ENCODE assay signal across 19 cellular contexts in the genomic region with DNA sequence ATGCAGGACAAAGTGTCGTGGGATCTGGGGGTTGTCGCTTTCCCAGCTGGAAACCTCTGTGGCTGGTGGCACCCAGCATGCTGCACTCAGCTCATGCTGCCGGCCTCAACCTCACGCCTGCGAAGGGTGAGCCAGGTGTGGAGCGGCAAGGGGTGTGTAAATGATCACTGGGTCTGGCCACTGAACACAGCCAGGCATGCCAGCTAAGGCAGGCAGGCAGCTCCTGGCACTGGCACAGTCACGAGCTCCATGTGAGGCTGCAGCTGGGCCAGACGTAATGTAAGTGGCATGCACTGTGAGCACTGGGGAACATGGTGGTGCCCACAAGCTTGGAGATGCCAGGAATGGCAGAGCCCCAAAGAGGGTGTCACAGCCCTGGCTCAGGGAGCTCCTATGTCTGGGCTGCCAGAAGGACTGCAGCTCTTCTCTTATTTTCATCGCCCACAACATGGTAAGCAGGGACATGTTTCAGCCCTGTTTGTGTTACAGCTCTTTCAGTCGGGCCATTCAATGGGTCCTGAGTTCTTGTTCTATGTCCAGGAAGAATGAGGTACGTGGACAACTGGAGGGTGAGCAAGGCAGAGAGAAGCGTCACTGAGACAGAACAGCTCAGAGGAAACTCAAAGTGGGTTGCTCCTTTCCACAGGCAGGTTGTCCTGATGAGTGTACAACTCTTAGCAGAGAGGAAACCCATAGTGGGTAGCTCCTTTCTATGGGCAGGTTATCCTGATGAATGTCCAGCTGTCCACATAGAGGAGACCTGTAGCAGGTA.
A peak's percentile ranks its signal among the peaks of the same experiment; 100 is the strongest.
DNase-seq lines count a peak whose midpoint lies in the region; ATAC-seq and TF ChIP-seq lines count a peak whose summit lies in the region.
"Had no signal": no experiment of that assay in that cellular context is flagged by ENCODE, and none has a peak within 500 bp of the region (broad histone marks: within the 10 kb centered on the region; RNA-seq: fewer than 3 reads in every experiment).

No MANE protein-coding gene starts in this region.

- H3K9me3 Mint-ChIP-seq in progenitor cell of endocrine pancreas (ENCODE audit: low read depth): no peaks in the 10 kb centered on the region

- CTCF ChIA-PET in A673 (lab: Charles Lee): no interaction called here

- intact Hi-C loops in left cardiac atrium (cut with DNase I): no loop called here
- intact Hi-C loops in A673 (cut with micrococcal nuclease; ENCODE audit: unreplicated experiment): no loop called here

- H3K36me3 ChIP-seq in MG63 (no peaks in the 10 kb centered on the region), upper lobe of left lung (no peaks in the 10 kb centered on the region), A673 (ENCODE audit: insufficient read depth, low read length, poor library complexity, severe bottlenecking) (no peaks in the 10 kb centered on the region)

- DNase-seq in MG63: peak; percentile 6
- DNase-seq in left cardiac atrium: peak; percentile 29
- no peak for DNase-seq in progenitor cell of endocrine pancreas (ENCODE audit: low spot score, unreplicated experiment)
- peak in 1 of 2 donors; percentile 42 for DNase-seq in upper lobe of left lung
- DNase-seq in activated CD4-positive, alpha-beta T cell treated with anti-CD3 and anti-CD28 coated beads for 4 hours: no peak
- no peak for DNase-seq in A673 (ENCODE audit: low spot score)
- DNase-seq in cerebellar nuclear complex (lab: John Stamatoyannopoulos, UW): no peak
- no peak for DNase-seq in activated CD8-positive, alpha-beta memory T cell treated with anti-CD3 and anti-CD28 coated beads, Interleukin-2, amount 50 U/mL, for 48 hours
- DNase-seq: ACHN, AML-193, DMS153, Kasumi-1, NCI-H1105, NCI-H1694 treated with DMSO at 0.1 percent for 48 hours, NCI-H345, NCI-H526 treated with DMSO at 0.1 percent for 48 hours, SIG-M5 had no signal

- H3K27me3 ChIP-seq in MG63 (no peaks in the 10 kb centered on the region), upper lobe of left lung (no peaks in the 10 kb centered on the region), A673 (replicated peaks; ENCODE audit: insufficient read depth, low read depth, low read length, poor library complexity) (no peaks in the 10 kb centered on the region)

- H3K9me3 ChIP-seq in MG63: no peaks in the 10 kb centered on the region; the same call in 1 of the 2 replicates
- H3K9me3 ChIP-seq in upper lobe of left lung: no peaks in the 10 kb centered on the region
- no peaks in the 10 kb centered on the region for H3K9me3 ChIP-seq in A673 (ENCODE audit: low read depth, low read length, poor library complexity, severe bottlenecking)

- BruUV-seq in A673 (replicated peaks; lab: Mats Ljungman, UMichigan): no TSS peak

- POLR2A ChIA-PET in A673 (lab: Charles Lee; ENCODE audit: low non-redundant PET): no interaction called here

- H3K4me1 Mint-ChIP-seq in progenitor cell of endocrine pancreas (ENCODE audit: low read depth): no peaks in the 10 kb centered on the region
- H3K4me1 Mint-ChIP-seq: CD14-positive monocyte, IgD-negative memory B cell had no signal

- TF ChIP-seq EP300 in upper lobe of left lung (IDR thresholded peaks at IDR 0.05): no peak

- H3K27me3 Mint-ChIP-seq in progenitor cell of endocrine pancreas: no peaks in the 10 kb centered on the region
- H3K27me3 Mint-ChIP-seq: IgD-negative memory B cell had no signal

- H3K4me3 Mint-ChIP-seq in progenitor cell of endocrine pancreas (ENCODE audit: low read depth): no peak overlapping the region
- H3K4me3 Mint-ChIP-seq: CD14-positive monocyte had no signal

- H3K36me3 Mint-ChIP-seq in progenitor cell of endocrine pancreas (ENCODE audit: insufficient read depth): no peaks in the 10 kb centered on the region
- H3K36me3 Mint-ChIP-seq: CD14-positive monocyte, IgD-negative memory B cell had no signal

- H3K4me1 ChIP-seq in upper lobe of left lung: no peaks in the 10 kb centered on the region
- peaks cover 10% of the 10 kb centered on the region for H3K4me1 ChIP-seq in A673 (ENCODE audit: insufficient read depth, low read length, poor library complexity, severe bottlenecking)

- H3K27ac ChIP-seq in upper lobe of left lung: no peak overlapping the region
- H3K27ac ChIP-seq in A673 (ENCODE audit: low read depth, low read length, poor library complexity, severe bottlenecking): no peak overlapping the region

- H3K4me3 ChIP-seq in MG63 (no peak overlapping the region), upper lobe of left lung (no peak overlapping the region), A673 (ENCODE audit: low read depth, low read length, poor library complexity, severe bottlenecking) (no peak overlapping the region)

- no peak for TF ChIP-seq POLR2A in upper lobe of left lung (IDR thresholded peaks at IDR 0.05)

- ATAC-seq in left cardiac atrium (peak; percentile 22 to 74), upper lobe of left lung (ENCODE audit: low FRiP score in 2 of 2) (peak; percentile 22 to 35)

- WGBS in upper lobe of left lung, 2 donors: 86 to 94% methylated on average over 6 to 12 of the region's 12 CpGs

- H3K27ac Mint-ChIP-seq in progenitor cell of endocrine pancreas: peak overlapping the region; percentile 27
- H3K27ac Mint-ChIP-seq: CD14-positive monocyte, IgD-negative memory B cell had no signal

- TF ChIP-seq CTCF in progenitor cell of endocrine pancreas (IDR thresholded peaks at IDR 0.05; ENCODE audit: unreplicated experiment): no peak
- TF ChIP-seq CTCF in upper lobe of left lung (IDR thresholded peaks at IDR 0.05): no peak
- no peak for TF ChIP-seq CTCF in A673 (conservative IDR thresholded peaks at IDR 0.05; ENCODE audit: low read depth, low read length)

Comparison
In these comparisons a context has a peak if more than half of its experiments do, and no peak if none do; other contexts are left out.
1. DNase-seq: peak in MG63 (single experiment) and left cardiac atrium (single experiment); none in progenitor cell of endocrine pancreas (single experiment), activated CD4-positive, alpha-beta T cell treated with anti-CD3 and anti-CD28 coated beads for 4 hours (0 of 2), A673 (single experiment), cerebellar nuclear complex (0 of 2) and activated CD8-positive, alpha-beta memory T cell treated with anti-CD3 and anti-CD28 coated beads, Interleukin-2, amount 50 U/mL, for 48 hours (single experiment).